ENCODE assay signal across 8 cellular contexts in genomic region chr4:4852591-4853362, GRCh38. TPM values are rescaled to one million over a fixed set of nuclear protein-coding genes. Genes with fewer than 3 reads are reported as not detected.
DNase-seq lines count a peak whose midpoint lies in the region; ATAC-seq and TF ChIP-seq lines count a peak whose summit lies in the region.

No MANE protein-coding gene starts in this region.

- peak in 1 of 2 experiments; percentile 48 for TF ChIP-seq CTCF in brain (conservative IDR thresholded peaks at IDR 0.05)

- peak overlapping the region; percentile 71 for H3K4me3 Mint-ChIP-seq in activated naive CD4-positive, alpha-beta T cell treated with anti-CD3 and anti-CD28 coated beads for 36 hours
- H3K4me3 Mint-ChIP-seq in brain = peak overlapping the region in 4 of 5 experiments; percentile 40 to 76 (median 73)
- H3K4me3 Mint-ChIP-seq in stimulated activated effector memory CD8-positive, alpha-beta T cell treated with anti-CD3 and anti-CD28 coated beads, Interleukin-12 subunit alpha, Interleukin-12 subunit beta, amount 100 ng/mL, for 72 hours = peak overlapping the region; percentile 76

- WGBS in HUES64 = 3% methylated on average over 42 of the region's 42 CpGs

- peaks cover 98% of the 10 kb centered on the region for H3K27me3 ChIP-seq in HUES64 (ENCODE audit: insufficient read depth, low read length)

- no peak overlapping the region for H3K27ac ChIP-seq in HUES64 (ENCODE audit: low read depth, low read length)

- no peaks in the 10 kb centered on the region for H3K9me3 Mint-ChIP-seq in activated naive CD4-positive, alpha-beta T cell treated with anti-CD3 and anti-CD28 coated beads for 36 hours
- peaks cover 0 to 14% (median 2%) of the 10 kb centered on the region in 5 experiments for H3K9me3 Mint-ChIP-seq in brain
- no peaks in the 10 kb centered on the region for H3K9me3 Mint-ChIP-seq in stimulated activated effector memory CD8-positive, alpha-beta T cell treated with anti-CD3 and anti-CD28 coated beads, Interleukin-12 subunit alpha, Interleukin-12 subunit beta, amount 100 ng/mL, for 72 hours

- intact Hi-C loops in activated naive CD4-positive, alpha-beta T cell treated with anti-CD3 and anti-CD28 coated beads for 36 hours (cut with micrococcal nuclease) = loop anchor here (10.0 kb wide), 1 partner anchor 188 kb away; no protein-coding TSS in a partner anchor
- intact Hi-C loops in left colon (cut with DNase I, micrococcal nuclease) = no loop called here

- peak; percentile 54 for ATAC-seq in left colon
- ATAC-seq in stimulated activated effector memory CD8-positive, alpha-beta T cell treated with anti-CD3 and anti-CD28 coated beads, Interleukin-12 subunit alpha, Interleukin-12 subunit beta, amount 100 ng/mL, for 72 hours = peak; percentile 60

- H3K4me3 ChIP-seq in HUES64 (ENCODE audit: low read length) = peak overlapping the region; percentile 26; the same call in 1 of the 2 replicates

- no peaks in the 10 kb centered on the region for H3K36me3 Mint-ChIP-seq in activated naive CD4-positive, alpha-beta T cell treated with anti-CD3 and anti-CD28 coated beads for 36 hours (ENCODE audit: low read depth)
- no peaks in the 10 kb centered on the region for H3K36me3 Mint-ChIP-seq in brain
- peaks cover 14% of the 10 kb centered on the region for H3K36me3 Mint-ChIP-seq in stimulated activated effector memory CD8-positive, alpha-beta T cell treated with anti-CD3 and anti-CD28 coated beads, Interleukin-12 subunit alpha, Interleukin-12 subunit beta, amount 100 ng/mL, for 72 hours

- H3K4me1 Mint-ChIP-seq in activated naive CD4-positive, alpha-beta T cell treated with anti-CD3 and anti-CD28 coated beads for 36 hours (ENCODE audit: low read depth) = peaks cover 29% of the 10 kb centered on the region
- H3K4me1 Mint-ChIP-seq in brain = peaks cover 48% of the 10 kb centered on the region
- peaks cover 34% of the 10 kb centered on the region for H3K4me1 Mint-ChIP-seq in stimulated activated effector memory CD8-positive, alpha-beta T cell treated with anti-CD3 and anti-CD28 coated beads, Interleukin-12 subunit alpha, Interleukin-12 subunit beta, amount 100 ng/mL, for 72 hours

- CTCF ChIA-PET in activated naive CD4-positive, alpha-beta T cell treated with anti-CD3 and anti-CD28 coated beads for 36 hours (lab: Charles Lee) = interaction anchor here (1.3 kb wide), 1 partner anchor 18 kb away, joined by 3 read pairs; no protein-coding TSS in a partner anchor

- H3K4me1 ChIP-seq in HUES64 (ENCODE audit: insufficient read depth, low read length) = peaks cover 23% of the 10 kb centered on the region; the same call in 1 of the 2 replicates

- no peak overlapping the region for H3K27ac Mint-ChIP-seq in activated naive CD4-positive, alpha-beta T cell treated with anti-CD3 and anti-CD28 coated beads for 36 hours
- H3K27ac Mint-ChIP-seq in brain = peak overlapping the region in 2 of 5 experiments; percentile 17 to 71
- H3K27ac Mint-ChIP-seq in stimulated activated effector memory CD8-positive, alpha-beta T cell treated with anti-CD3 and anti-CD28 coated beads, Interleukin-12 subunit alpha, Interleukin-12 subunit beta, amount 100 ng/mL, for 72 hours = peak overlapping the region; percentile 62

- peaks cover 73% of the 10 kb centered on the region for H3K27me3 Mint-ChIP-seq in activated naive CD4-positive, alpha-beta T cell treated with anti-CD3 and anti-CD28 coated beads for 36 hours (ENCODE audit: low read depth)
- H3K27me3 Mint-ChIP-seq in brain = peaks cover 96% of the 10 kb centered on the region

- no peak overlapping the region for H3K9ac ChIP-seq in HUES64 (ENCODE audit: low read depth, low read length)

- 0 out of 2 replicates have a peak, but pooled peaks cover 2% of the 10 kb centered on the region for H3K9me3 ChIP-seq in HUES64 (ENCODE audit: insufficient read depth, low read depth, low read length)

- peak; percentile 42 for DNase-seq in activated naive CD4-positive, alpha-beta T cell treated with anti-CD3 and anti-CD28 coated beads for 36 hours
- DNase-seq in activated naive CD4-positive, alpha-beta T cell (lab: John Stamatoyannopoulos, UW) = no peak
- DNase-seq in left colon = peak in 1 of 2 donors; percentile 25
- peak in 1 of 2 donors; percentile 56 for DNase-seq in stimulated activated effector memory CD8-positive, alpha-beta T cell treated with anti-CD3 and anti-CD28 coated beads, Interleukin-12 subunit alpha, Interleukin-12 subunit beta, amount 100 ng/mL, for 72 hours (ENCODE audit: low spot score in 2 of 2)
- DNase-seq in central memory CD4-positive, alpha-beta T cell = no peak
- no peak for DNase-seq in DMS114 treated with DMSO at 0.1 percent for 48 hours (lab: John Stamatoyannopoulos, UW; ENCODE audit: unreplicated experiment)

- H3K36me3 ChIP-seq in HUES64 (ENCODE audit: insufficient read depth, low read length) = no peaks in the 10 kb centered on the region

RNA-seq across cellular contexts. Expression of gene MSX1, which starts 6.7 kb away (rescaled TPM):
- total RNA-seq in activated naive CD4-positive, alpha-beta T cell treated with anti-CD3 and anti-CD28 coated beads for 36 hours = not detected
- 5.7 TPM for polyA plus RNA-seq in HUES64 (2013, experiment 1 of 2)
- polyA plus RNA-seq in HUES64 (2013, experiment 2 of 2) = 6.7 TPM
- polyA plus RNA-seq in brain (ENCODE audit: insufficient read depth, low read depth, low replicate concordance) = 4.8 TPM
- under 1 TPM; 0.24 to 0.25 TPM for total RNA-seq in left colon
